18 cellular contexts compared by ENCODE assay signal in genomic region chr21:44378646-44379581, GRCh38.
"Had no signal": no experiment of that assay in that cellular context is flagged by ENCODE, and none has a peak within 500 bp of the region (broad histone marks: within the 10 kb centered on the region; RNA-seq: fewer than 3 reads in every experiment).

No MANE protein-coding gene starts in this region.

- FAIRE-seq: endometrium, urothelium cell line had no signal

- H3K9me3 ChIP-seq: sigmoid colon had no signal

- H3K36me3 ChIP-seq: brain microvascular endothelial cell, gastroesophageal sphincter, sigmoid colon, thoracic aorta had no signal

- H3K27me3 ChIP-seq: spleen had no signal

- H3K4me1 ChIP-seq: gastroesophageal sphincter, psoas muscle, sigmoid colon had no signal

- DNase-seq: activated CD4-positive, alpha-beta memory T cell treated with anti-CD3 and anti-CD28 coated beads for 36 hours; activated CD4-positive, alpha-beta T cell treated with anti-CD3 and anti-CD28 coated beads for 36 hours; activated gamma-delta T cell; activated T-cell treated with anti-CD3 and anti-CD28 coated beads, Interleukin-2, amount 50 U/mL, for 1 hour; brain microvascular endothelial cell; dermis blood vessel endothelial cell; heart right ventricle; natural killer cell; sigmoid colon; spleen; stimulated activated naive CD8-positive, alpha-beta T cell treated with anti-CD3 and anti-CD28 coated beads, Interleukin-15, amount 100 ng/mL, for 72 hours; T-helper 2 cell had no signal

- ATAC-seq: activated CD4-positive, alpha-beta T cell treated with anti-CD3 and anti-CD28 coated beads for 36 hours; activated CD8-positive, alpha-beta memory T cell treated with anti-CD3 and anti-CD28 coated beads, Interleukin-2, amount 10 ng/mL, durations not matched to agents 7 days and 5 days; gastroesophageal sphincter; heart right ventricle; natural killer cell; psoas muscle had no signal

- H3K27ac ChIP-seq: brain microvascular endothelial cell, gastroesophageal sphincter, heart right ventricle, psoas muscle, sigmoid colon, thoracic aorta had no signal

- H3K4me3 ChIP-seq: gastroesophageal sphincter, heart right ventricle, psoas muscle, sigmoid colon, spleen, thoracic aorta had no signal
